ENCODE assay signal across 12 cellular contexts in the genomic region with DNA sequence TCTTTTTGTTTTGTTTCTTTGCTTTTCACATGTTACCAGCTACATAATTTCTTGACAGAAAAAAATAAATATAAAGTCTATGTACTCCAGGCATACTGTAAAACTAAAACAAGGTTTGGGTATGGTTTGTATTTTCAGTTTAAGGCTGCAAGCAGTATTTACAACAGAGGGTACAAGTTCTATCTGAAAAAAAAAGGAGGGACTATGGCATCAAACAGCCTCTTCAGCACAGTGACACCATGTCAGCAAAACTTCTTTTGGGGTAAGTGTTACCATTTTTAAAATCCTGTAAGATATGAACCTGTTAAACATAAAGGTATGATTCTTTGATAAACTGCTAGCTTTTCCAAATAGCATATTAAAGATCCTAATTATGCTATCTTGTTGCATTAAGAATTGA. TPM values are rescaled to one million over a fixed set of nuclear protein-coding genes. Genes with fewer than 3 reads are reported as not detected.
DNase-seq lines count a peak whose midpoint lies in the region; ATAC-seq and TF ChIP-seq lines count a peak whose summit lies in the region.
"Had no signal": no experiment of that assay in that cellular context is flagged by ENCODE, and none has a peak within 500 bp of the region (broad histone marks: within the 10 kb centered on the region; RNA-seq: fewer than 3 reads in every experiment).

No MANE protein-coding gene starts in this region.

- intact Hi-C loops in left ventricle myocardium inferior (cut with micrococcal nuclease), result no loop called here
- intact Hi-C loops in Right ventricle myocardium inferior (cut with DNase I), result no loop called here
- intact Hi-C loops in lower lobe of right lung (cut with DNase I), result no loop called here
- intact Hi-C loops in upper lobe of right lung (cut with DNase I), result no loop called here

- H3K4me3 Mint-ChIP-seq in activated naive CD8-positive, alpha-beta T cell, result peak overlapping the region; percentile 88

- no peaks in the 10 kb centered on the region for H3K27me3 Mint-ChIP-seq in activated naive CD8-positive, alpha-beta T cell

- peak overlapping the region; percentile 54 for H3K4me3 ChIP-seq in left ventricle myocardium inferior
- peak overlapping the region; percentile 37 for H3K4me3 ChIP-seq in lower lobe of right lung
- H3K4me3 ChIP-seq in upper lobe of right lung, result peak overlapping the region; percentile 32
- H3K4me3 ChIP-seq: GM23338 had no signal

- no peak overlapping the region for H3K27ac ChIP-seq in left ventricle myocardium inferior (replicated peaks)
- H3K27ac ChIP-seq in lower lobe of right lung, result no peak overlapping the region
- no peak overlapping the region for H3K27ac ChIP-seq in upper lobe of right lung
- H3K27ac ChIP-seq: C4-2B had no signal

- peaks cover 91% of the 10 kb centered on the region for H3K4me1 Mint-ChIP-seq in activated naive CD8-positive, alpha-beta T cell (ENCODE audit: low read depth)

- H3K9me3 Mint-ChIP-seq in activated naive CD8-positive, alpha-beta T cell (ENCODE audit: low read depth), result no peaks in the 10 kb centered on the region
- H3K9me3 Mint-ChIP-seq: GM23338 had no signal

- H3K36me3 ChIP-seq in left ventricle myocardium inferior (no peaks in the 10 kb centered on the region), lower lobe of right lung (no peaks in the 10 kb centered on the region), upper lobe of right lung (no peaks in the 10 kb centered on the region)

- no peaks in the 10 kb centered on the region for H3K36me3 Mint-ChIP-seq in activated naive CD8-positive, alpha-beta T cell

- H3K9me3 ChIP-seq in left ventricle myocardium inferior (replicated peaks) (no peaks in the 10 kb centered on the region), lower lobe of right lung (no peaks in the 10 kb centered on the region), upper lobe of right lung (no peaks in the 10 kb centered on the region)

- H3K27me3 ChIP-seq in left ventricle myocardium inferior (ENCODE audit: low read depth) (no peaks in the 10 kb centered on the region), lower lobe of right lung (ENCODE audit: low read depth) (no peaks in the 10 kb centered on the region), upper lobe of right lung (no peaks in the 10 kb centered on the region)

- ATAC-seq in Right ventricle myocardium inferior (no peak), lower lobe of right lung (peak in 1 of 2 donors; percentile 39), upper lobe of right lung (no peak), GM18909 (IDR thresholded peaks at IDR 0.05; ENCODE audit: poor library complexity, unreplicated experiment) (no peak), GM21528 (IDR thresholded peaks at IDR 0.05; ENCODE audit: low FRiP score, unreplicated experiment) (no peak)

- no peak for TF ChIP-seq CTCF in left ventricle myocardium inferior (IDR thresholded peaks at IDR 0.05; ENCODE audit: borderline replicate concordance)
- TF ChIP-seq CTCF in lower lobe of right lung (IDR thresholded peaks at IDR 0.05), result no peak
- no peak for TF ChIP-seq CTCF in upper lobe of right lung (IDR thresholded peaks at IDR 0.05)

- peak overlapping the region; percentile 90 for H3K27ac Mint-ChIP-seq in activated naive CD8-positive, alpha-beta T cell
- H3K27ac Mint-ChIP-seq: GM23338 had no signal

- DNase-seq in left ventricle myocardium inferior (no peak), Right ventricle myocardium inferior (ENCODE audit: missing footprints) (no peak), lower lobe of right lung (no peak), upper lobe of right lung (no peak), G401 (ENCODE audit: low spot score) (no peak)
- DNase-seq: posterior cingulate gyrus, SW 1271 had no signal

- in situ Hi-C loops in G401 (cut with HindIII; ENCODE audit: low sequenced_read_pairs), result no loop called here

- H3K4me1 ChIP-seq in left ventricle myocardium inferior (no peaks in the 10 kb centered on the region), lower lobe of right lung (no peaks in the 10 kb centered on the region), upper lobe of right lung (peaks cover 6% of the 10 kb centered on the region)

RNA-seq across cellular contexts. Expression of a gene that starts 0.4 kb away (rescaled TPM):
- total RNA-seq in left ventricle myocardium inferior (0.38 TPM), Right ventricle myocardium inferior (0.43 TPM), lower lobe of right lung (3.7 TPM), upper lobe of right lung (4.6 TPM)
- not detected in 2 replicates for total RNA-seq in G401 (2014; rRNA removed; shearing (Covaris generic))

RNA-seq across cellular contexts. Expression of a gene that starts 49.2 kb away (rescaled TPM):
- total RNA-seq in left ventricle myocardium inferior (2.6 TPM), Right ventricle myocardium inferior (3.2 TPM), lower lobe of right lung (6.7 TPM), upper lobe of right lung (4.9 TPM)
- total RNA-seq in G401 (2014; rRNA removed; shearing (Covaris generic)), result 10.9 and 24.7 TPM in 2 replicates
